In the genomic region with DNA sequence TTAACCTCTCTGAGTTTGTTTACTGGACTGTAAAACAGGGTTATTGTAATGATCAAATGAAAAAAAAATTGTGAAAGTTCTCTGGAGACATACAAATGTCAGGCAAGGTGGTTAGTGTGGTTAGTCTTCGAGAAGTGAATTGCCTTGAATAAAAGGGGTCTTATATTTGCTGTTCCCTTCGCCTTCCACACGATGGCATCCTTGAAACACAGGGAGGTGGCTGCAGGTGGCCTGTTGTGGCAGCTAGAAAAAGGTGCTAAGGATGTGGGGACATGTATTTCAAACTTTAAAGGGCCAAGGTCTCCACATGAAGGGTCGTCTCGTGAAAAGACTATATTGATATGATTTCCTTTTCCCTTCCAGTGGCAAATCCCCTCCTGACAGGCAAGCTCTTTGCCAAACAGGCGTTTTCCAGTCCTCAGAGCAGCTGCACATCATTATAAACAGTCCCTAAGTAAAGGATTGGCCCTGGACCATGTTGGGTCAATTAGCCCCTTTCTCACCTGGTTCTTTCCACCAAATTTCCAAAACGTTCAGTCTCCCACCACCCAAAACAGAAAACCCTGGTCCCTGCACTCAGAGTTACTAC, we compare ENCODE assay signal across 8 cellular contexts.
DNase-seq lines count a peak whose midpoint lies in the region; ATAC-seq and TF ChIP-seq lines count a peak whose summit lies in the region.

No MANE protein-coding gene starts in this region.

- DNase-seq in NK-92 treated with Interleukin-12 subunit alpha and Interleukin-12 subunit beta, amount 100 ng/mL, for 24 hours (lab: John Stamatoyannopoulos, UW), result peak; percentile 21
- DNase-seq in NK-92 (lab: John Stamatoyannopoulos, UW; ENCODE audit: unreplicated experiment) (no peak), NAMALWA (ENCODE audit: low spot score) (peak; percentile 66), dermis blood vessel endothelial cell (peak; percentile 78), C1 segment of cervical spinal cord (lab: John Stamatoyannopoulos, UW) (no peak)
- DNase-seq in activated CD4-positive, alpha-beta T cell treated with anti-CD3 and anti-CD28 coated beads for 24 hours (ENCODE audit: low read depth in 2 of 2), result peak; percentile 22 to 27

- no peak for ATAC-seq in HG02623 (IDR thresholded peaks at IDR 0.05; ENCODE audit: unreplicated experiment)

- peak; percentile 54 to 65 (median 59) for TF ChIP-seq CTCF in nephron (IDR thresholded peaks at IDR 0.05; ENCODE audit: unreplicated experiment in 3 of 3)

- H3K4me3 Mint-ChIP-seq in nephron, result no peak overlapping the region

- H3K9me3 Mint-ChIP-seq in nephron, result peaks cover 9% of the 10 kb centered on the region

- peak overlapping the region in 1 of 3 experiments; percentile 24 for H3K27ac Mint-ChIP-seq in nephron

- peaks cover 17% of the 10 kb centered on the region for H3K4me1 Mint-ChIP-seq in nephron

- peaks cover 5% of the 10 kb centered on the region for H3K27me3 Mint-ChIP-seq in nephron (ENCODE audit: low read depth)

- no peaks in the 10 kb centered on the region for H3K36me3 Mint-ChIP-seq in nephron (ENCODE audit: low read depth)

Comparison
In these comparisons a context has a peak if more than half of its experiments do, and no peak if none do; other contexts are left out.
1. DNase-seq: peak in NK-92 treated with Interleukin-12 subunit alpha and Interleukin-12 subunit beta, amount 100 ng/mL, for 24 hours (single experiment), NAMALWA (single experiment), activated CD4-positive, alpha-beta T cell treated with anti-CD3 and anti-CD28 coated beads for 24 hours (2 of 2) and dermis blood vessel endothelial cell (single experiment); none in NK-92 (single experiment) and C1 segment of cervical spinal cord (0 of 14).